In genomic region chr12:119803391-119803791, GRCh38 we compare ENCODE assay signal across 9 cellular contexts.
DNase-seq lines count a peak whose midpoint lies in the region; ATAC-seq and TF ChIP-seq lines count a peak whose summit lies in the region.
"Had no signal": no experiment of that assay in that cellular context is flagged by ENCODE, and none has a peak within 500 bp of the region (broad histone marks: within the 10 kb centered on the region; RNA-seq: fewer than 3 reads in every experiment).

No MANE protein-coding gene starts in this region.

- H3K4me1 Mint-ChIP-seq in glutamatergic neuron (ENCODE audit: low read depth, unreplicated experiment) (peaks cover 15% of the 10 kb centered on the region), neural progenitor cell (peaks cover 30% of the 10 kb centered on the region)
- H3K4me1 Mint-ChIP-seq: T-helper 17 cell had no signal

- H3K36me3 Mint-ChIP-seq in glutamatergic neuron (ENCODE audit: unreplicated experiment) (peaks cover 4% of the 10 kb centered on the region), neural progenitor cell (peaks cover 22% of the 10 kb centered on the region)

- H3K4me1 ChIP-seq in cardiac muscle cell (ENCODE audit: low read depth) = peaks cover 4% of the 10 kb centered on the region
- peaks cover 15% of the 10 kb centered on the region for H3K4me1 ChIP-seq in neural progenitor cell

- peak overlapping the region; percentile 27 for H3K4me3 ChIP-seq in cardiac muscle cell
- H3K4me3 ChIP-seq in neural progenitor cell = peak overlapping the region; percentile 46

- H3K79me2 ChIP-seq in neural progenitor cell (ENCODE audit: low read depth) = peaks cover 15% of the 10 kb centered on the region

- peak; percentile 65 to 69 for DNase-seq in cardiac muscle cell (ENCODE audit: low read depth in 1 of 2, low spot score in 1 of 2)
- DNase-seq in Right ventricle myocardium inferior (ENCODE audit: missing footprints) = no peak
- peak; percentile 48 for DNase-seq in glutamatergic neuron
- DNase-seq in neural progenitor cell (ENCODE audit: low spot score) = peak; percentile 82
- no peak for DNase-seq in NCI-H82 treated with DMSO at 0.1 percent for 48 hours (lab: John Stamatoyannopoulos, UW; ENCODE audit: unreplicated experiment)
- no peak for DNase-seq in SIG-M5 (lab: John Stamatoyannopoulos, UW)
- DNase-seq: T-helper 17 cell had no signal

- H3K4me2 ChIP-seq in neural progenitor cell = peak overlapping the region; percentile 85

- peak overlapping the region; percentile 80 for H3K4me3 Mint-ChIP-seq in glutamatergic neuron (ENCODE audit: unreplicated experiment)
- peak overlapping the region; percentile 75 for H3K4me3 Mint-ChIP-seq in neural progenitor cell
- H3K4me3 Mint-ChIP-seq: T-helper 17 cell had no signal

- H4K20me1 ChIP-seq in neural progenitor cell (ENCODE audit: low read depth) = peaks cover 46% of the 10 kb centered on the region

- no peaks in the 10 kb centered on the region for H3K27me3 Mint-ChIP-seq in glutamatergic neuron (ENCODE audit: unreplicated experiment)
- no peaks in the 10 kb centered on the region for H3K27me3 Mint-ChIP-seq in neural progenitor cell (ENCODE audit: insufficient read depth, low read depth)
- H3K27me3 Mint-ChIP-seq: T-helper 17 cell had no signal

- H3K36me3 ChIP-seq in cardiac muscle cell (no peaks in the 10 kb centered on the region), neural progenitor cell (peaks cover 2% of the 10 kb centered on the region)

- intact Hi-C loops in Right ventricle myocardium inferior (cut with DNase I) = no loop called here

- H3K27ac ChIP-seq in cardiac muscle cell (no peak overlapping the region), neural progenitor cell (no peak overlapping the region)

- no peaks in the 10 kb centered on the region for H3K9me3 Mint-ChIP-seq in glutamatergic neuron (ENCODE audit: unreplicated experiment)
- H3K9me3 Mint-ChIP-seq in neural progenitor cell = peaks cover 6% of the 10 kb centered on the region

- H3F3A ChIP-seq in neural progenitor cell (ENCODE audit: low read depth) = peaks cover 19% of the 10 kb centered on the region

- H3K27ac Mint-ChIP-seq in glutamatergic neuron (ENCODE audit: unreplicated experiment) = peak overlapping the region; percentile 49
- no peak overlapping the region for H3K27ac Mint-ChIP-seq in neural progenitor cell
- H3K27ac Mint-ChIP-seq: T-helper 17 cell had no signal

- no peak overlapping the region for H3K9ac ChIP-seq in neural progenitor cell

- no peaks in the 10 kb centered on the region for H3K9me3 ChIP-seq in cardiac muscle cell (ENCODE audit: low read depth)
- H3K9me3 ChIP-seq in neural progenitor cell (ENCODE audit: low read depth) = peaks cover 9% of the 10 kb centered on the region

- no peak overlapping the region for H2AFZ ChIP-seq in neural progenitor cell (replicated peaks)

- TF ChIP-seq CTCF in cardiac muscle cell (IDR thresholded peaks at IDR 0.05; ENCODE audit: low read depth, low read length) (no peak), glutamatergic neuron (IDR thresholded peaks at IDR 0.05; ENCODE audit: partially characterized antibody, unreplicated experiment) (no peak), neural progenitor cell (IDR thresholded peaks at IDR 0.05) (no peak)

- no peak for ATAC-seq in Right ventricle myocardium inferior
- no peak for ATAC-seq in HG02571 (IDR thresholded peaks at IDR 0.05; ENCODE audit: unreplicated experiment)
- ATAC-seq in GM19467 (IDR thresholded peaks at IDR 0.05; ENCODE audit: unreplicated experiment) = no peak
- ATAC-seq: T-helper 17 cell had no signal

- no peaks in the 10 kb centered on the region for H3K27me3 ChIP-seq in cardiac muscle cell
- H3K27me3 ChIP-seq in neural progenitor cell = no peaks in the 10 kb centered on the region

Comparison
In these comparisons a context has a peak if more than half of its experiments do, and no peak if none do; other contexts are left out.
1. DNase-seq: peak in cardiac muscle cell (2 of 2), glutamatergic neuron (single experiment) and neural progenitor cell (single experiment); none in Right ventricle myocardium inferior (single experiment), NCI-H82 treated with DMSO at 0.1 percent for 48 hours (single experiment) and SIG-M5 (single experiment).